In the genomic region with DNA sequence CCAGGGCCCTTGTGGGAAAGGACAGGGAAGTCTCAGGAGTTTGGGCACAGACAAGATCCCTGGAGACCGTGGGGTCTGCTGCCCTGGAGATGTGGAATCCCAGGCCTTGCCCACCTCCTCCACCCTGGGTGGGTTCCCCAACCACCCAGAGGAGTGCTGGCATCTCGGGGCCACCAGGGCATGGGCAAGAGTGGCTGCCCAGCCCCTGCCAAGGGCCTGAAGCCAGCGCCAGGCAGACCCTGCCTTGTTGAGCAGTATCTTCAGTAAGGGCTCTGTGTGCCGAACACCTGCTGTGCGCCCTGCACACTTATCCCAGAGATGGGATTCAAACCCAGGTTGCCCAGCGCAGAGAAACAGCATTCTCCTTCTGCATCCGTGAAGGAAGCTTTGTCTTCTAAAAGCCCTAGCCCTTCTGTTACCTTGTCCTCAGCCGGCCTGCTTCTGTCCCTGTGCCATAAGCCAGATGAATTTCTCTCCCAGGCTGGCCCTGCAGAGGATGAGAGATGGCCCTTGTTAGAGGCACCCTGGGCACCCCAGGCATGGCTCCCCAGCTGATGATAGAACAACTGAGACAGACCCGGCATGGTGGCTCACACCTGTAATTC, we compare ENCODE assay signal across 2 cellular contexts.
TF ChIP-seq lines count a peak whose summit lies in the region.

No MANE protein-coding gene starts in this region.

TF ChIP-seq in SK-N-SH, 30 proteins besides CTCF, POLR2A, EP300 and RAD21 (continued from another document):
- no peak for TF ChIP-seq TEAD4 (IDR thresholded peaks at IDR 0.05; ENCODE audit: borderline replicate concordance, insufficient read depth)
- TF ChIP-seq TCF12 (IDR thresholded peaks at IDR 0.05), result no peak
- TF ChIP-seq YY1 (IDR thresholded peaks at IDR 0.05; ENCODE audit: low read depth), result no peak
- TF ChIP-seq RCOR1 (IDR thresholded peaks at IDR 0.05; ENCODE audit: low read length), result no peak
- no peak for TF ChIP-seq GATA2 (CRISPR knock-in tag; IDR thresholded peaks at IDR 0.05)
- no peak for TF ChIP-seq RFX5 (IDR thresholded peaks at IDR 0.05; ENCODE audit: low read length)
- TF ChIP-seq, protein P1, sequence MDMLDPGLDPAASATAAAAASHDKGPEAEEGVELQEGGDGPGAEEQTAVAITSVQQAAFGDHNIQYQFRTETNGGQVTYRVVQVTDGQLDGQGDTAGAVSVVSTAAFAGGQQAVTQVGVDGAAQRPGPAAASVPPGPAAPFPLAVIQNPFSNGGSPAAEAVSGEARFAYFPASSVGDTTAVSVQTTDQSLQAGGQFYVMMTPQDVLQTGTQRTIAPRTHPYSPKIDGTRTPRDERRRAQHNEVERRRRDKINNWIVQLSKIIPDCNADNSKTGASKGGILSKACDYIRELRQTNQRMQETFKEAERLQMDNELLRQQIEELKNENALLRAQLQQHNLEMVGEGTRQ (IDR thresholded peaks at IDR 0.05; ENCODE audit: borderline replicate concordance, low read depth, low read length), result no peak
- TF ChIP-seq, protein P2, sequence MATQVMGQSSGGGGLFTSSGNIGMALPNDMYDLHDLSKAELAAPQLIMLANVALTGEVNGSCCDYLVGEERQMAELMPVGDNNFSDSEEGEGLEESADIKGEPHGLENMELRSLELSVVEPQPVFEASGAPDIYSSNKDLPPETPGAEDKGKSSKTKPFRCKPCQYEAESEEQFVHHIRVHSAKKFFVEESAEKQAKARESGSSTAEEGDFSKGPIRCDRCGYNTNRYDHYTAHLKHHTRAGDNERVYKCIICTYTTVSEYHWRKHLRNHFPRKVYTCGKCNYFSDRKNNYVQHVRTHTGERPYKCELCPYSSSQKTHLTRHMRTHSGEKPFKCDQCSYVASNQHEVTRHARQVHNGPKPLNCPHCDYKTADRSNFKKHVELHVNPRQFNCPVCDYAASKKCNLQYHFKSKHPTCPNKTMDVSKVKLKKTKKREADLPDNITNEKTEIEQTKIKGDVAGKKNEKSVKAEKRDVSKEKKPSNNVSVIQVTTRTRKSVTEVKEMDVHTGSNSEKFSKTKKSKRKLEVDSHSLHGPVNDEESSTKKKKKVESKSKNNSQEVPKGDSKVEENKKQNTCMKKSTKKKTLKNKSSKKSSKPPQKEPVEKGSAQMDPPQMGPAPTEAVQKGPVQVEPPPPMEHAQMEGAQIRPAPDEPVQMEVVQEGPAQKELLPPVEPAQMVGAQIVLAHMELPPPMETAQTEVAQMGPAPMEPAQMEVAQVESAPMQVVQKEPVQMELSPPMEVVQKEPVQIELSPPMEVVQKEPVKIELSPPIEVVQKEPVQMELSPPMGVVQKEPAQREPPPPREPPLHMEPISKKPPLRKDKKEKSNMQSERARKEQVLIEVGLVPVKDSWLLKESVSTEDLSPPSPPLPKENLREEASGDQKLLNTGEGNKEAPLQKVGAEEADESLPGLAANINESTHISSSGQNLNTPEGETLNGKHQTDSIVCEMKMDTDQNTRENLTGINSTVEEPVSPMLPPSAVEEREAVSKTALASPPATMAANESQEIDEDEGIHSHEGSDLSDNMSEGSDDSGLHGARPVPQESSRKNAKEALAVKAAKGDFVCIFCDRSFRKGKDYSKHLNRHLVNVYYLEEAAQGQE (IDR thresholded peaks at IDR 0.05; ENCODE audit: low read depth, low read length), result no peak
- no peak for TF ChIP-seq MEF2A (IDR thresholded peaks at IDR 0.05; ENCODE audit: borderline replicate concordance, low read depth)
- no peak for TF ChIP-seq EZH2phosphoT487 (IDR thresholded peaks at IDR 0.05; ENCODE audit: borderline replicate concordance, low read depth)
- TF ChIP-seq CHD2 (IDR thresholded peaks at IDR 0.05; ENCODE audit: low read length, partially characterized antibody), result no peak
- no peak for TF ChIP-seq MXI1 (IDR thresholded peaks at IDR 0.05; ENCODE audit: low read depth, low read length)
- TF ChIP-seq ELF1 (IDR thresholded peaks at IDR 0.05), result no peak
- TF ChIP-seq, protein P3, sequence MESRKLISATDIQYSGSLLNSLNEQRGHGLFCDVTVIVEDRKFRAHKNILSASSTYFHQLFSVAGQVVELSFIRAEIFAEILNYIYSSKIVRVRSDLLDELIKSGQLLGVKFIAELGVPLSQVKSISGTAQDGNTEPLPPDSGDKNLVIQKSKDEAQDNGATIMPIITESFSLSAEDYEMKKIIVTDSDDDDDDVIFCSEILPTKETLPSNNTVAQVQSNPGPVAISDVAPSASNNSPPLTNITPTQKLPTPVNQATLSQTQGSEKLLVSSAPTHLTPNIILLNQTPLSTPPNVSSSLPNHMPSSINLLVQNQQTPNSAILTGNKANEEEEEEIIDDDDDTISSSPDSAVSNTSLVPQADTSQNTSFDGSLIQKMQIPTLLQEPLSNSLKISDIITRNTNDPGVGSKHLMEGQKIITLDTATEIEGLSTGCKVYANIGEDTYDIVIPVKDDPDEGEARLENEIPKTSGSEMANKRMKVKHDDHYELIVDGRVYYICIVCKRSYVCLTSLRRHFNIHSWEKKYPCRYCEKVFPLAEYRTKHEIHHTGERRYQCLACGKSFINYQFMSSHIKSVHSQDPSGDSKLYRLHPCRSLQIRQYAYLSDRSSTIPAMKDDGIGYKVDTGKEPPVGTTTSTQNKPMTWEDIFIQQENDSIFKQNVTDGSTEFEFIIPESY (IDR thresholded peaks at IDR 0.05; ENCODE audit: borderline replicate concordance, low read depth), result no peak

TF ChIP-seq in SK-N-SH treated with all-trans-retinoic acid at 6 μM for 48 hours, 23 proteins besides CTCF, POLR2A, EP300 and RAD21 (continued from another document):
- TF ChIP-seq GLIS3 (CRISPR knock-in tag; IDR thresholded peaks at IDR 0.05) (no peak), ZC3H10 (CRISPR knock-in tag; IDR thresholded peaks at IDR 0.05) (no peak), PPARA (CRISPR knock-in tag; IDR thresholded peaks at IDR 0.05; ENCODE audit: borderline replicate concordance) (no peak), ZFP3 (CRISPR knock-in tag; IDR thresholded peaks at IDR 0.05) (no peak), ISL1 (CRISPR knock-in tag; IDR thresholded peaks at IDR 0.05) (no peak), ZNF70 (CRISPR knock-in tag; IDR thresholded peaks at IDR 0.05) (no peak), ZFP30 (CRISPR knock-in tag; IDR thresholded peaks at IDR 0.05) (no peak)
- TF ChIP-seq, protein P4, sequence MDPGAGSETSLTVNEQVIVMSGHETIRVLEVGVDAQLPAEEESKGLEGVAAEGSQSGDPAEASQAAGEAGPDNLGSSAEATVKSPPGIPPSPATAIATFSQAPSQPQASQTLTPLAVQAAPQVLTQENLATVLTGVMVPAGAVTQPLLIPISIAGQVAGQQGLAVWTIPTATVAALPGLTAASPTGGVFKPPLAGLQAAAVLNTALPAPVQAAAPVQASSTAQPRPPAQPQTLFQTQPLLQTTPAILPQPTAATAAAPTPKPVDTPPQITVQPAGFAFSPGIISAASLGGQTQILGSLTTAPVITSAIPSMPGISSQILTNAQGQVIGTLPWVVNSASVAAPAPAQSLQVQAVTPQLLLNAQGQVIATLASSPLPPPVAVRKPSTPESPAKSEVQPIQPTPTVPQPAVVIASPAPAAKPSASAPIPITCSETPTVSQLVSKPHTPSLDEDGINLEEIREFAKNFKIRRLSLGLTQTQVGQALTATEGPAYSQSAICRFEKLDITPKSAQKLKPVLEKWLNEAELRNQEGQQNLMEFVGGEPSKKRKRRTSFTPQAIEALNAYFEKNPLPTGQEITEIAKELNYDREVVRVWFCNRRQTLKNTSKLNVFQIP (CRISPR knock-in tag; IDR thresholded peaks at IDR 0.05; ENCODE audit: borderline replicate concordance, low read depth), result no peak
- TF ChIP-seq, protein P5, sequence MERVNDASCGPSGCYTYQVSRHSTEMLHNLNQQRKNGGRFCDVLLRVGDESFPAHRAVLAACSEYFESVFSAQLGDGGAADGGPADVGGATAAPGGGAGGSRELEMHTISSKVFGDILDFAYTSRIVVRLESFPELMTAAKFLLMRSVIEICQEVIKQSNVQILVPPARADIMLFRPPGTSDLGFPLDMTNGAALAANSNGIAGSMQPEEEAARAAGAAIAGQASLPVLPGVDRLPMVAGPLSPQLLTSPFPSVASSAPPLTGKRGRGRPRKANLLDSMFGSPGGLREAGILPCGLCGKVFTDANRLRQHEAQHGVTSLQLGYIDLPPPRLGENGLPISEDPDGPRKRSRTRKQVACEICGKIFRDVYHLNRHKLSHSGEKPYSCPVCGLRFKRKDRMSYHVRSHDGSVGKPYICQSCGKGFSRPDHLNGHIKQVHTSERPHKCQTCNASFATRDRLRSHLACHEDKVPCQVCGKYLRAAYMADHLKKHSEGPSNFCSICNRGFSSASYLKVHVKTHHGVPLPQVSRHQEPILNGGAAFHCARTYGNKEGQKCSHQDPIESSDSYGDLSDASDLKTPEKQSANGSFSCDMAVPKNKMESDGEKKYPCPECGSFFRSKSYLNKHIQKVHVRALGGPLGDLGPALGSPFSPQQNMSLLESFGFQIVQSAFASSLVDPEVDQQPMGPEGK (CRISPR knock-in tag; IDR thresholded peaks at IDR 0.05; ENCODE audit: borderline replicate concordance), result no peak
- TF ChIP-seq, protein P6, sequence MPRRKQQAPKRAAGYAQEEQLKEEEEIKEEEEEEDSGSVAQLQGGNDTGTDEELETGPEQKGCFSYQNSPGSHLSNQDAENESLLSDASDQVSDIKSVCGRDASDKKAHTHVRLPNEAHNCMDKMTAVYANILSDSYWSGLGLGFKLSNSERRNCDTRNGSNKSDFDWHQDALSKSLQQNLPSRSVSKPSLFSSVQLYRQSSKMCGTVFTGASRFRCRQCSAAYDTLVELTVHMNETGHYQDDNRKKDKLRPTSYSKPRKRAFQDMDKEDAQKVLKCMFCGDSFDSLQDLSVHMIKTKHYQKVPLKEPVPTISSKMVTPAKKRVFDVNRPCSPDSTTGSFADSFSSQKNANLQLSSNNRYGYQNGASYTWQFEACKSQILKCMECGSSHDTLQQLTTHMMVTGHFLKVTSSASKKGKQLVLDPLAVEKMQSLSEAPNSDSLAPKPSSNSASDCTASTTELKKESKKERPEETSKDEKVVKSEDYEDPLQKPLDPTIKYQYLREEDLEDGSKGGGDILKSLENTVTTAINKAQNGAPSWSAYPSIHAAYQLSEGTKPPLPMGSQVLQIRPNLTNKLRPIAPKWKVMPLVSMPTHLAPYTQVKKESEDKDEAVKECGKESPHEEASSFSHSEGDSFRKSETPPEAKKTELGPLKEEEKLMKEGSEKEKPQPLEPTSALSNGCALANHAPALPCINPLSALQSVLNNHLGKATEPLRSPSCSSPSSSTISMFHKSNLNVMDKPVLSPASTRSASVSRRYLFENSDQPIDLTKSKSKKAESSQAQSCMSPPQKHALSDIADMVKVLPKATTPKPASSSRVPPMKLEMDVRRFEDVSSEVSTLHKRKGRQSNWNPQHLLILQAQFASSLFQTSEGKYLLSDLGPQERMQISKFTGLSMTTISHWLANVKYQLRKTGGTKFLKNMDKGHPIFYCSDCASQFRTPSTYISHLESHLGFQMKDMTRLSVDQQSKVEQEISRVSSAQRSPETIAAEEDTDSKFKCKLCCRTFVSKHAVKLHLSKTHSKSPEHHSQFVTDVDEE (CRISPR knock-in tag; IDR thresholded peaks at IDR 0.05), result no peak
